In genomic region chr5:174336479-174336878, GRCh38 we compare ENCODE assay signal across 26 cellular contexts.
"Had no signal": no experiment of that assay in that cellular context is flagged by ENCODE, and none has a peak within 500 bp of the region (broad histone marks: within the 10 kb centered on the region; RNA-seq: fewer than 3 reads in every experiment).

No MANE protein-coding gene starts in this region.

- FAIRE-seq: kidney had no signal

- H3K36me3 Mint-ChIP-seq: activated naive CD4-positive, alpha-beta T cell treated with anti-CD3 and anti-CD28 coated beads, Interleukin-2, amount 10 ng/mL, durations not matched to agents 7 days and 5 days; natural killer cell treated with Interleukin-12 subunit alpha and Interleukin-12 subunit beta and Interleukin-15 and Interleukin-18, amount 100 ng/mL, for 72 hours had no signal

- H3K36me3 ChIP-seq: lower lobe of right lung, neutrophil, ovary, prostate gland, spleen, tibial nerve, uterus had no signal

- H3K4me3 Mint-ChIP-seq: activated CD4-positive, alpha-beta memory T cell treated with anti-CD3 and anti-CD28 coated beads, Interleukin-2, amount 10 ng/mL, durations not matched to agents 7 days and 5 days; activated CD4-positive, alpha-beta T cell treated with anti-CD3 and anti-CD28 coated beads, Interleukin-2, amount 10 ng/mL, durations not matched to agents 24 days and 14 days; activated naive CD4-positive, alpha-beta T cell treated with anti-CD3 and anti-CD28 coated beads, Interleukin-2, amount 10 ng/mL, durations not matched to agents 7 days and 5 days; activated T-cell treated with anti-CD3 and anti-CD28 coated beads, Interleukin-2, amount 50 U/mL, for 72 hours; dendritic cell treated with granulocyte-macrophage colony-stimulating factor and Interleukin-4, amounts not matched to agents 40 ng/mL and 50 ng/mL, for 4 days; natural killer cell treated with Interleukin-12 subunit alpha and Interleukin-12 subunit beta and Interleukin-15 and Interleukin-18, amount 100 ng/mL, for 72 hours; T-helper 2 cell treated with Interferon-gamma antibody and Interleukin-4, amounts not matched to agents 5 μg/mL and 100 μg/mL, for 36 hours had no signal

- H3K27ac ChIP-seq: body of pancreas, lower lobe of right lung, neutrophil, ovary, prostate gland, spleen, tibial nerve, uterus, VCaP had no signal

- DNase-seq: activated CD4-positive, alpha-beta memory T cell treated with anti-CD3 and anti-CD28 coated beads, Interleukin-2, amount 10 ng/mL, durations not matched to agents 7 days and 5 days; activated CD4-positive, alpha-beta T cell treated with anti-CD3 and anti-CD28 coated beads, Interleukin-2, amount 10 ng/mL, durations not matched to agents 24 days and 14 days; activated effector memory CD4-positive, alpha-beta T cell treated with Interleukin-2 at 50 U/mL for 16 hours; activated naive CD4-positive, alpha-beta T cell treated with anti-CD3 and anti-CD28 coated beads, Interleukin-2, amount 10 ng/mL, durations not matched to agents 7 days and 5 days; activated T-cell treated with anti-CD3 and anti-CD28 coated beads, Interleukin-2, amount 50 U/mL, for 72 hours; amygdala; body of pancreas; caudate nucleus; effector CD4-positive, alpha-beta T cell; erythroblast; foreskin melanocyte; kidney; lower lobe of right lung; ovary; spleen; stimulated activated CD4-positive, alpha-beta T cell treated with anti-CD3 and anti-CD28 coated beads, Interleukin-4, amount 100 ng/mL, for 24 hours; stimulated activated naive CD8-positive, alpha-beta T cell treated with anti-CD3 and anti-CD28 coated beads, Interleukin-15, Interleukin-2, amounts not matched to agents 100 U/mL and 50 U/mL, for 24 hours; uterus had no signal

- H3K4me1 ChIP-seq: body of pancreas, lower lobe of right lung, prostate gland, spleen, uterus had no signal

- ATAC-seq: activated CD4-positive, CD25-positive, alpha-beta regulatory T cell treated with anti-CD3 and anti-CD28 coated beads, Interleukin-2, amount 50 U/mL, for 24 hours; activated T-cell treated with anti-CD3 and anti-CD28 coated beads, Interleukin-2, amount 50 U/mL, for 72 hours; body of pancreas; lower lobe of right lung; natural killer cell treated with Interleukin-12 subunit alpha and Interleukin-12 subunit beta and Interleukin-15 and Interleukin-18, amount 100 ng/mL, for 72 hours; stimulated activated naive CD8-positive, alpha-beta T cell treated with anti-CD3 and anti-CD28 coated beads, Interleukin-15, Interleukin-2, amounts not matched to agents 100 U/mL and 50 U/mL, for 24 hours had no signal

- H3K9me3 ChIP-seq: body of pancreas, lower lobe of right lung, neutrophil, ovary, prostate gland, spleen, tibial nerve, uterus had no signal

- H3K27me3 ChIP-seq: body of pancreas, ovary, uterus had no signal

- H3K27ac Mint-ChIP-seq: activated CD4-positive, alpha-beta memory T cell treated with anti-CD3 and anti-CD28 coated beads, Interleukin-2, amount 10 ng/mL, durations not matched to agents 7 days and 5 days; activated CD4-positive, alpha-beta T cell treated with anti-CD3 and anti-CD28 coated beads, Interleukin-2, amount 10 ng/mL, durations not matched to agents 24 days and 14 days; activated naive CD4-positive, alpha-beta T cell treated with anti-CD3 and anti-CD28 coated beads, Interleukin-2, amount 10 ng/mL, durations not matched to agents 7 days and 5 days; activated T-cell treated with anti-CD3 and anti-CD28 coated beads, Interleukin-2, amount 50 U/mL, for 72 hours; dendritic cell treated with granulocyte-macrophage colony-stimulating factor and Interleukin-4, amounts not matched to agents 40 ng/mL and 50 ng/mL, for 4 days; natural killer cell treated with Interleukin-12 subunit alpha and Interleukin-12 subunit beta and Interleukin-15 and Interleukin-18, amount 100 ng/mL, for 72 hours; T-helper 2 cell treated with Interferon-gamma antibody and Interleukin-4, amounts not matched to agents 5 μg/mL and 100 μg/mL, for 36 hours had no signal

- H3K4me3 ChIP-seq: body of pancreas, lower lobe of right lung, ovary, prostate gland, spleen, tibial nerve, uterus had no signal

- H3K9me3 Mint-ChIP-seq: activated CD4-positive, alpha-beta memory T cell treated with anti-CD3 and anti-CD28 coated beads, Interleukin-2, amount 10 ng/mL, durations not matched to agents 7 days and 5 days; activated CD4-positive, alpha-beta T cell treated with anti-CD3 and anti-CD28 coated beads, Interleukin-2, amount 10 ng/mL, durations not matched to agents 24 days and 14 days; activated naive CD4-positive, alpha-beta T cell treated with anti-CD3 and anti-CD28 coated beads, Interleukin-2, amount 10 ng/mL, durations not matched to agents 7 days and 5 days; activated T-cell treated with anti-CD3 and anti-CD28 coated beads, Interleukin-2, amount 50 U/mL, for 72 hours; dendritic cell treated with granulocyte-macrophage colony-stimulating factor and Interleukin-4, amounts not matched to agents 40 ng/mL and 50 ng/mL, for 4 days; T-helper 2 cell treated with Interferon-gamma antibody and Interleukin-4, amounts not matched to agents 5 μg/mL and 100 μg/mL, for 36 hours had no signal

- H3K4me1 Mint-ChIP-seq: activated CD4-positive, alpha-beta memory T cell treated with anti-CD3 and anti-CD28 coated beads, Interleukin-2, amount 10 ng/mL, durations not matched to agents 7 days and 5 days; activated CD4-positive, alpha-beta T cell treated with anti-CD3 and anti-CD28 coated beads, Interleukin-2, amount 10 ng/mL, durations not matched to agents 24 days and 14 days; activated naive CD4-positive, alpha-beta T cell treated with anti-CD3 and anti-CD28 coated beads, Interleukin-2, amount 10 ng/mL, durations not matched to agents 7 days and 5 days had no signal
